Comparison of ENCODE assay signal across 17 cellular contexts in the genomic region with DNA sequence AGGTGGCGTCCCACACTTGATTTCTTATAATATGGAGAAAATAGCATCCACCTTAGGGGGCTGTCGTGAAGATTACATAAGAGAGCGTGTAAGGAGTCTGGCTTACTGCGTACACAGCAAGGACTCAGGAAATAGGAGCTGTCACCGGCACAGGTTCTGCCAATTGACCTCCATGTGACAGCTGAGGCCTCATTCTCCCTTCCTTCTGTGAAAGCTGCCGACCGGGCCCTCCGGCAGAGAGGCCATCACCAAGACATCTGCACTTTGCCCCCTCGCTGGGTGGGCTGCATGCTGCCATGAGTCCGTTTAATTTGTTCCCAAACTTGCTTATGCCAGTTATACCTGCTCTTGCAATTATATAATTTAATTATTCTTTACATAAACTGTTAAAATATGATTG. TPM values are rescaled to one million over a fixed set of nuclear protein-coding genes. Genes with fewer than 3 reads are reported as not detected.
DNase-seq lines count a peak whose midpoint lies in the region; ATAC-seq and TF ChIP-seq lines count a peak whose summit lies in the region.
"Had no signal": no experiment of that assay in that cellular context is flagged by ENCODE, and none has a peak within 500 bp of the region (broad histone marks: within the 10 kb centered on the region; RNA-seq: fewer than 3 reads in every experiment).

No MANE protein-coding gene starts in this region.

- peaks cover 18% of the 10 kb centered on the region for H3K36me3 Mint-ChIP-seq in stimulated activated effector memory CD8-positive, alpha-beta T cell treated with anti-CD3 and anti-CD28 coated beads, Interleukin-12 subunit alpha, Interleukin-12 subunit beta, amount 100 ng/mL, for 72 hours

- peaks cover 0 to 54% (median 0%) of the 10 kb centered on the region in 9 donors for H3K36me3 ChIP-seq in heart right ventricle

- no peaks in the 10 kb centered on the region for H3K9me3 ChIP-seq in heart right ventricle
- H3K9me3 ChIP-seq: A549 had no signal

- WGBS in heart right ventricle, 2 donors: 41 to 42% methylated on average over 10 of the region's 10 CpGs

- no peaks in the 10 kb centered on the region for H3K9me3 Mint-ChIP-seq in stimulated activated effector memory CD8-positive, alpha-beta T cell treated with anti-CD3 and anti-CD28 coated beads, Interleukin-12 subunit alpha, Interleukin-12 subunit beta, amount 100 ng/mL, for 72 hours
- H3K9me3 Mint-ChIP-seq: effector memory CD8-positive, alpha-beta T cell; H9 had no signal

- H3K4me1 ChIP-seq in heart right ventricle: peaks cover 32 to 97% (median 85%) of the 10 kb centered on the region in 9 donors

- TF ChIP-seq CTCF in heart right ventricle (IDR thresholded peaks at IDR 0.05): no peak

- H3K27me3 ChIP-seq in heart right ventricle: no peaks in the 10 kb centered on the region

- intact Hi-C loops in heart right ventricle (cut with DNase I) (no loop called here), posterior cingulate gyrus (cut with DNase I) (no loop called here)

- peak; percentile 10 for DNase-seq in activated CD8-positive, alpha-beta memory T cell treated with anti-CD3 and anti-CD28 coated beads, Interleukin-2, amount 50 U/mL, for 4 hours
- no peak for DNase-seq in activated CD8-positive, alpha-beta memory T cell treated with anti-CD3 and anti-CD28 coated beads, Interleukin-2, amount 50 U/mL, for 48 hours
- no peak for DNase-seq in heart right ventricle
- DNase-seq in posterior cingulate gyrus: peak in 6 of 10 donors; percentile 3 to 68 (median 9)
- DNase-seq in COR-L47 (lab: John Stamatoyannopoulos, UW): no peak
- DNase-seq in amniotic stem cell (lab: John Stamatoyannopoulos, UW): no peak
- DNase-seq in stimulated activated effector memory CD8-positive, alpha-beta T cell treated with anti-CD3 and anti-CD28 coated beads, Interleukin-12 subunit alpha, Interleukin-12 subunit beta, amount 100 ng/mL, for 72 hours (ENCODE audit: low spot score in 2 of 2): no peak
- no peak for DNase-seq in occipital lobe (lab: John Stamatoyannopoulos, UW)
- DNase-seq: effector memory CD8-positive, alpha-beta T cell; H9; hypothalamus; NCI-H1930; SIG-M5; stimulated activated CD4-positive, alpha-beta T cell treated with anti-CD3 and anti-CD28 coated beads, Interleukin-2, amount 100 ng/mL, for 48 hours had no signal

- peak overlapping the region; percentile 5 to 98 (median 84) for H3K27ac ChIP-seq in heart right ventricle
- H3K27ac ChIP-seq: A549, HL-60 had no signal

- no peak for ATAC-seq in heart right ventricle
- no peak for ATAC-seq in stimulated activated effector memory CD8-positive, alpha-beta T cell treated with anti-CD3 and anti-CD28 coated beads, Interleukin-12 subunit alpha, Interleukin-12 subunit beta, amount 100 ng/mL, for 72 hours
- ATAC-seq: A549; effector memory CD8-positive, alpha-beta T cell had no signal

- no peak overlapping the region for H3K27ac Mint-ChIP-seq in stimulated activated effector memory CD8-positive, alpha-beta T cell treated with anti-CD3 and anti-CD28 coated beads, Interleukin-12 subunit alpha, Interleukin-12 subunit beta, amount 100 ng/mL, for 72 hours
- H3K27ac Mint-ChIP-seq: H9 had no signal

- H3K4me1 Mint-ChIP-seq in stimulated activated effector memory CD8-positive, alpha-beta T cell treated with anti-CD3 and anti-CD28 coated beads, Interleukin-12 subunit alpha, Interleukin-12 subunit beta, amount 100 ng/mL, for 72 hours: no peaks in the 10 kb centered on the region

- H3K4me3 ChIP-seq in heart right ventricle: no peak overlapping the region
- H3K4me3 ChIP-seq: A549 had no signal

- no peak overlapping the region for H3K4me3 Mint-ChIP-seq in stimulated activated effector memory CD8-positive, alpha-beta T cell treated with anti-CD3 and anti-CD28 coated beads, Interleukin-12 subunit alpha, Interleukin-12 subunit beta, amount 100 ng/mL, for 72 hours
- H3K4me3 Mint-ChIP-seq: effector memory CD8-positive, alpha-beta T cell; H9 had no signal

RNA-seq across cellular contexts. Expression of a gene that starts 27.7 kb away (rescaled TPM):
- 10 to 100 TPM; 11.3 to 26.3 (median 16.1) TPM for total RNA-seq in heart right ventricle
- 10 to 100 TPM; 16.8 to 24.6 TPM for polyA plus RNA-seq in heart right ventricle
- total RNA-seq in occipital lobe: 10.3 TPM

RNA-seq across cellular contexts. Expression of a gene that starts 43.7 kb away (rescaled TPM):
- 1 to 10 TPM in 1 of 10 donors, under 1 TPM in 9; 0.10 to 1.2 (median 0.66) TPM for total RNA-seq in heart right ventricle
- polyA plus RNA-seq in heart right ventricle: under 1 TPM; 0.17 to 0.37 TPM
- total RNA-seq in occipital lobe: 0.16 TPM
- total RNA-seq: activated CD8-positive, alpha-beta memory T cell treated with anti-CD3 and anti-CD28 coated beads for 36 hours had no signal

Comparison
In these comparisons a context has a peak if more than half of its experiments do, and no peak if none do; other contexts are left out.
1. DNase-seq: peak in activated CD8-positive, alpha-beta memory T cell treated with anti-CD3 and anti-CD28 coated beads, Interleukin-2, amount 50 U/mL, for 4 hours (single experiment) and posterior cingulate gyrus (6 of 10); none in activated CD8-positive, alpha-beta memory T cell treated with anti-CD3 and anti-CD28 coated beads, Interleukin-2, amount 50 U/mL, for 48 hours (single experiment), heart right ventricle (0 of 2), COR-L47 (single experiment), amniotic stem cell (single experiment), stimulated activated effector memory CD8-positive, alpha-beta T cell treated with anti-CD3 and anti-CD28 coated beads, Interleukin-12 subunit alpha, Interleukin-12 subunit beta, amount 100 ng/mL, for 72 hours (0 of 2) and occipital lobe (single experiment).